Comparison of ENCODE assay signal across 16 cellular contexts in genomic region chr2:65654496-65654895, GRCh38.
"Had no signal": no experiment of that assay in that cellular context is flagged by ENCODE, and none has a peak within 500 bp of the region (broad histone marks: within the 10 kb centered on the region; RNA-seq: fewer than 3 reads in every experiment).

No MANE protein-coding gene starts in this region.

- ATAC-seq: activated CD4-positive, alpha-beta T cell treated with anti-CD3 and anti-CD28 coated beads for 36 hours; gastroesophageal sphincter; naive thymus-derived CD8-positive, alpha-beta T cell had no signal

- H3K36me3 ChIP-seq: breast epithelium, gastroesophageal sphincter, right atrium auricular region, stomach, thoracic aorta had no signal

- DNase-seq: activated CD4-positive, alpha-beta memory T cell treated with anti-CD3 and anti-CD28 coated beads, Interleukin-2, amount 10 ng/mL, durations not matched to agents 7 days and 5 days; activated CD4-positive, alpha-beta T cell treated with anti-CD3 and anti-CD28 coated beads for 36 hours; activated gamma-delta T cell treated with Interleukin-2 at 50 U/mL for 16 hours; activated naive CD8-positive, alpha-beta T cell treated with anti-CD3 and anti-CD28 coated beads, Interleukin-2, amount 10 ng/mL, durations not matched to agents 7 days and 5 days; activated T-cell treated with anti-CD3 and anti-CD28 coated beads, Interleukin-2, amount 50 U/mL, for 48 hours; anterior cingulate cortex; dermis blood vessel endothelial cell; hippocampal formation; naive thymus-derived CD8-positive, alpha-beta T cell; small intestine; stomach had no signal

- H3K4me3 ChIP-seq: breast epithelium, gastroesophageal sphincter, lung, right atrium auricular region, stomach, thoracic aorta had no signal

- H3K27me3 ChIP-seq: breast epithelium, gastroesophageal sphincter, right atrium auricular region, stomach had no signal

- H3K4me1 ChIP-seq: breast epithelium, gastroesophageal sphincter, right atrium auricular region had no signal

- H3K27ac ChIP-seq: breast epithelium, gastroesophageal sphincter, right atrium auricular region, stomach, thoracic aorta had no signal

- H3K9me3 ChIP-seq: breast epithelium, gastroesophageal sphincter, right atrium auricular region, stomach, thoracic aorta had no signal
